Comparison of ENCODE assay signal across 30 cellular contexts in genomic region chr22:46278656-46279645, GRCh38. TPM values are rescaled to one million over a fixed set of nuclear protein-coding genes. Genes with fewer than 3 reads are reported as not detected.
DNase-seq lines count a peak whose midpoint lies in the region; ATAC-seq and TF ChIP-seq lines count a peak whose summit lies in the region.
"Had no signal": no experiment of that assay in that cellular context is flagged by ENCODE, and none has a peak within 500 bp of the region (broad histone marks: within the 10 kb centered on the region; RNA-seq: fewer than 3 reads in every experiment).

No MANE protein-coding gene starts in this region.

- H3K4me3 ChIP-seq in left ventricle myocardium inferior (no peak overlapping the region), osteoblast (ENCODE audit: insufficient read depth, low read length) (no peak overlapping the region)
- H3K4me3 ChIP-seq: K562, SJSA1 had no signal

- no peaks in the 10 kb centered on the region for H3K79me2 ChIP-seq in osteoblast (ENCODE audit: insufficient read depth, low read length)

- H3K27ac ChIP-seq in left ventricle myocardium inferior (replicated peaks): peak overlapping the region; percentile 89
- no peak overlapping the region for H3K27ac ChIP-seq in osteoblast (ENCODE audit: low read depth, low read length)
- H3K27ac ChIP-seq: 22Rv1, HL-60, SJSA1 had no signal

- ATAC-seq in left ventricle myocardium superior (no peak), HG02973 (IDR thresholded peaks at IDR 0.05; ENCODE audit: unreplicated experiment) (no peak)
- ATAC-seq: K562 had no signal

- H3K36me3 ChIP-seq in left ventricle myocardium inferior (peaks cover 95% of the 10 kb centered on the region), osteoblast (ENCODE audit: insufficient read depth, low read length) (peaks cover 61% of the 10 kb centered on the region)

- H3K27me3 ChIP-seq in left ventricle myocardium inferior (ENCODE audit: low read depth) (no peaks in the 10 kb centered on the region), osteoblast (ENCODE audit: insufficient read depth, low read length) (no peaks in the 10 kb centered on the region)
- H3K27me3 ChIP-seq: BE2C, SJSA1 had no signal

- H3K4me2 ChIP-seq in osteoblast (ENCODE audit: insufficient read depth, low read length): no peak overlapping the region

- DNase-seq in left ventricle myocardium inferior (no peak), left ventricle myocardium superior (no peak), islet precursor cell (peak; percentile 45), osteoblast (ENCODE audit: insufficient read length, low spot score, missing footprints) (peak; percentile 37), NCI-H1417 (lab: John Stamatoyannopoulos, UW) (no peak), HPDE6-E6E7 (ENCODE audit: extremely low spot score) (no peak)
- DNase-seq in stimulated activated CD4-positive, alpha-beta T cell treated with anti-CD3 and anti-CD28 coated beads, Interleukin-2, amount 100 ng/mL, for 24 hours: no peak
- DNase-seq: BE2C; CD8-positive, alpha-beta memory T cell; DMS 273 treated with DMSO at 0.1 percent for 48 hours; DMS79; EL; GDM1; HCEC 1CT; Kasumi-1; NCI-H1092 treated with DMSO at 0.1 percent for 48 hours; NCI-H1436 treated with DMSO at 0.1 percent for 48 hours; NCI-H187 treated with DMSO at 0.1 percent for 48 hours; NCI-H446; NCI-H524 treated with DMSO at 0.1 percent for 48 hours; NCI-H82; Right ventricle myocardium superior; RPMI8226 had no signal

- H4K20me1 ChIP-seq in osteoblast (ENCODE audit: insufficient read depth, low read length): no peaks in the 10 kb centered on the region

- H3K9me3 ChIP-seq in left ventricle myocardium inferior (replicated peaks) (no peaks in the 10 kb centered on the region), osteoblast (ENCODE audit: low read depth, low read length) (no peaks in the 10 kb centered on the region)
- H3K9me3 ChIP-seq: BE2C, SJSA1 had no signal

- H2AFZ ChIP-seq in osteoblast (ENCODE audit: low read length): no peak overlapping the region

- TF ChIP-seq CTCF in left ventricle myocardium inferior (IDR thresholded peaks at IDR 0.05; ENCODE audit: borderline replicate concordance): no peak
- TF ChIP-seq CTCF in osteoblast (IDR thresholded peaks at IDR 0.05; ENCODE audit: extremely low read depth, low read depth, low read length): no peak

- intact Hi-C loops in left ventricle myocardium inferior (cut with micrococcal nuclease) (no loop called here), left ventricle myocardium superior (cut with micrococcal nuclease) (no loop called here)

- H3K4me1 ChIP-seq in left ventricle myocardium inferior (peaks cover 29% of the 10 kb centered on the region), osteoblast (ENCODE audit: insufficient read depth, low read length) (no peaks in the 10 kb centered on the region)
- H3K4me1 ChIP-seq: BE2C, SJSA1 had no signal

RNA-seq across cellular contexts. Expression of gene TTC38, which starts 11.1 kb away (rescaled TPM):
- total RNA-seq in left ventricle myocardium inferior: 25.4 TPM
- 24.0 TPM for total RNA-seq in left ventricle myocardium superior
- total RNA-seq in osteoblast: 25.6 and 29.3 TPM in 2 replicates

RNA-seq across cellular contexts. Expression of gene PKDREJ, which starts 15.8 kb away (rescaled TPM):
- 0.08 TPM for total RNA-seq in left ventricle myocardium inferior
- total RNA-seq in left ventricle myocardium superior: not detected
- total RNA-seq in osteoblast: not detected in 2 replicates
- total RNA-seq: CD8-positive, alpha-beta memory T cell; HT-29; K562; M059J; SJSA1 had no signal

RNA-seq across cellular contexts. Expression of gene GTSE1, which starts 17.7 kb away (rescaled TPM):
- 0.25 TPM for total RNA-seq in left ventricle myocardium inferior
- 0.45 TPM for total RNA-seq in left ventricle myocardium superior
- 1.8 and 2.1 TPM in 2 replicates for total RNA-seq in osteoblast

RNA-seq across cellular contexts. Expression of gene CDPF1, which starts 28.9 kb away (rescaled TPM):
- 6.4 TPM for total RNA-seq in left ventricle myocardium inferior
- 6.2 TPM for total RNA-seq in left ventricle myocardium superior
- 12.7 and 15.0 TPM in 2 replicates for total RNA-seq in osteoblast

RNA-seq across cellular contexts. Expression of gene TRMU, which starts 56.6 kb away (rescaled TPM):
- total RNA-seq in left ventricle myocardium inferior (42.0 TPM), left ventricle myocardium superior (44.0 TPM), osteoblast (18.9 and 22.1 TPM in 2 replicates)

Comparison
In these comparisons a context has a peak if more than half of its experiments do, and no peak if none do; other contexts are left out.
1. DNase-seq: peak in islet precursor cell (single experiment) and osteoblast (single experiment); none in left ventricle myocardium inferior (single experiment), left ventricle myocardium superior (single experiment), stimulated activated CD4-positive, alpha-beta T cell treated with anti-CD3 and anti-CD28 coated beads, Interleukin-2, amount 100 ng/mL, for 24 hours (0 of 2), NCI-H1417 (0 of 3) and HPDE6-E6E7 (single experiment).